In the genomic region with DNA sequence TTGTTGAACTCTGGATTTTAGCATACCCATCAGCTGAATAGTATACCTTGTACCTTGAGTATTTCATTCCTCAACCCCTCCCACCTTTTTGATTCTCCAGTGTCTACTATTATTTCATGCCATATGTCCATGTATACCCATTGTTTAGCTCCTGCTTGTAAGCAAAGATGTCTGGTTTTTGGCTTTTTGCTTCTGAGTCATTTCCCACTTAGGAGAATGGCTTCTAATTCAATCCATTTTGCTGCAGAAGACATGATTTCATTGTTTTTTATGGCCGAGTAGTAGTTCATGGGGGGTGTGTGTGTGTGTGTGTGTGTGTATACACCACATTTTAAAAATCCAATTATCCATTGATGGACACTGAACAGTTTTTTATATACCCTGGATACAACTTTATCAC, we compare ENCODE assay signal across 25 cellular contexts. TPM values are rescaled to one million over a fixed set of nuclear protein-coding genes. Genes with fewer than 3 reads are reported as not detected.
"Had no signal": no experiment of that assay in that cellular context is flagged by ENCODE, and none has a peak within 500 bp of the region (broad histone marks: within the 10 kb centered on the region; RNA-seq: fewer than 3 reads in every experiment).

No MANE protein-coding gene starts in this region.

- H3K9me3 ChIP-seq: adrenal gland, breast epithelium, Peyer's patch, SJCRH30, SK-N-SH had no signal

- H3K27ac Mint-ChIP-seq: activated CD4-positive, alpha-beta memory T cell treated with anti-CD3 and anti-CD28 coated beads for 36 hours; activated CD4-positive, alpha-beta T cell treated with anti-CD3 and anti-CD28 coated beads, Interleukin-2, amount 10 ng/mL, durations not matched to agents 7 days and 5 days; activated naive CD8-positive, alpha-beta T cell treated with anti-CD3 and anti-CD28 coated beads, Interleukin-2, amount 10 ng/mL, durations not matched to agents 7 days and 5 days had no signal

- H3K9me3 Mint-ChIP-seq: activated CD4-positive, alpha-beta memory T cell treated with anti-CD3 and anti-CD28 coated beads for 36 hours; activated CD4-positive, alpha-beta T cell treated with anti-CD3 and anti-CD28 coated beads, Interleukin-2, amount 10 ng/mL, durations not matched to agents 7 days and 5 days; activated naive CD8-positive, alpha-beta T cell treated with anti-CD3 and anti-CD28 coated beads, Interleukin-2, amount 10 ng/mL, durations not matched to agents 7 days and 5 days; central memory CD8-positive, alpha-beta T cell had no signal

- H3K27me3 ChIP-seq: adrenal gland, breast epithelium, Peyer's patch, SJCRH30 had no signal

- H3K4me3 ChIP-seq: adrenal gland, breast epithelium, Peyer's patch, SJCRH30 had no signal

- DNase-seq: activated CD4-positive, alpha-beta memory T cell treated with anti-CD3 and anti-CD28 coated beads for 36 hours; activated CD4-positive, alpha-beta T cell treated with anti-CD3 and anti-CD28 coated beads, Interleukin-2, amount 10 ng/mL, durations not matched to agents 7 days and 5 days; activated CD4-positive, CD25-positive, alpha-beta regulatory T cell; activated CD8-positive, alpha-beta memory T cell treated with anti-CD3 and anti-CD28 coated beads, Interleukin-2, amount 50 U/mL, for 4 hours; activated naive CD4-positive, alpha-beta T cell treated with anti-CD3 and anti-CD28 coated beads, Interleukin-2, amount 50 U/mL, for 16 hours; activated naive CD8-positive, alpha-beta T cell treated with anti-CD3 and anti-CD28 coated beads, Interleukin-2, amount 10 ng/mL, durations not matched to agents 7 days and 5 days; adrenal gland; anterior cingulate cortex; NCI-H1092 treated with DMSO at 0.1 percent for 48 hours; NCI-H1417 treated with DMSO at 0.1 percent for 48 hours; NCI-H1694; NCI-H2029; NCI-H2107; NCI-H510A treated with DMSO at 0.1 percent for 48 hours; NCI-H69; Peyer's patch; Right ventricle myocardium superior; SJCRH30; SK-N-SH; T-helper 1 cell had no signal

- H3K27me3 Mint-ChIP-seq: activated CD4-positive, alpha-beta memory T cell treated with anti-CD3 and anti-CD28 coated beads for 36 hours; activated CD4-positive, alpha-beta T cell treated with anti-CD3 and anti-CD28 coated beads, Interleukin-2, amount 10 ng/mL, durations not matched to agents 7 days and 5 days; activated naive CD8-positive, alpha-beta T cell treated with anti-CD3 and anti-CD28 coated beads, Interleukin-2, amount 10 ng/mL, durations not matched to agents 7 days and 5 days; central memory CD8-positive, alpha-beta T cell had no signal

- H3K4me1 ChIP-seq: adrenal gland, breast epithelium, Peyer's patch, SJCRH30 had no signal

- H3K4me2 ChIP-seq: KMS-11, SK-N-SH had no signal

- H3K9ac ChIP-seq: KMS-11, SK-N-SH had no signal

- H3K4me3 Mint-ChIP-seq: activated CD4-positive, alpha-beta memory T cell treated with anti-CD3 and anti-CD28 coated beads for 36 hours; activated CD4-positive, alpha-beta T cell treated with anti-CD3 and anti-CD28 coated beads, Interleukin-2, amount 10 ng/mL, durations not matched to agents 7 days and 5 days; activated naive CD8-positive, alpha-beta T cell treated with anti-CD3 and anti-CD28 coated beads, Interleukin-2, amount 10 ng/mL, durations not matched to agents 7 days and 5 days; central memory CD8-positive, alpha-beta T cell had no signal

- H3K27ac ChIP-seq: adrenal gland, breast epithelium, KMS-11, Peyer's patch, RWPE1, SJCRH30, VCaP had no signal

RNA-seq across cellular contexts. Expression of a gene that starts 24.3 kb away (rescaled TPM):
- total RNA-seq: SJCRH30 had no signal
